8 cellular contexts compared by ENCODE assay signal in genomic region chr19:13732337-13732736, GRCh38. TPM values are rescaled to one million over a fixed set of nuclear protein-coding genes. Genes with fewer than 3 reads are reported as not detected.
DNase-seq lines count a peak whose midpoint lies in the region; ATAC-seq and TF ChIP-seq lines count a peak whose summit lies in the region.

No MANE protein-coding gene starts in this region.

- H3K36me3 Mint-ChIP-seq in activated T-helper 17 cell treated with anti-CD3 and anti-CD28 coated beads, Interleukin-2, amount 50 U/mL, for 72 hours (ENCODE audit: low read depth): peaks cover 6% of the 10 kb centered on the region

- no peak for TF ChIP-seq POLR2A in suprapubic skin (IDR thresholded peaks at IDR 0.05)

- H3K27me3 ChIP-seq in cardiac muscle cell: no peaks in the 10 kb centered on the region
- no peaks in the 10 kb centered on the region for H3K27me3 ChIP-seq in iPS-20b (ENCODE audit: insufficient read depth, low read length)
- H3K27me3 ChIP-seq in suprapubic skin: no peaks in the 10 kb centered on the region

- ATAC-seq in left ventricle myocardium superior (no peak), HG03159 (IDR thresholded peaks at IDR 0.05; ENCODE audit: unreplicated experiment) (no peak), HG02642 (IDR thresholded peaks at IDR 0.05; ENCODE audit: poor library complexity, unreplicated experiment) (no peak)
- no peak for ATAC-seq in activated T-helper 17 cell treated with anti-CD3 and anti-CD28 coated beads, Interleukin-2, amount 50 U/mL, for 72 hours (replicated peaks)

- 90% methylated on average over 8 of the region's 8 CpGs for WGBS in suprapubic skin

- no peaks in the 10 kb centered on the region for H3K9me3 ChIP-seq in cardiac muscle cell (ENCODE audit: low read depth)
- H3K9me3 ChIP-seq in iPS-20b (ENCODE audit: insufficient read depth, low read depth, low read length): no peaks in the 10 kb centered on the region
- H3K9me3 ChIP-seq in suprapubic skin: no peaks in the 10 kb centered on the region

- H3K4me1 ChIP-seq in cardiac muscle cell (ENCODE audit: low read depth): no peaks in the 10 kb centered on the region
- peaks cover 5% of the 10 kb centered on the region; the same call in 1 of the 2 replicates for H3K4me1 ChIP-seq in iPS-20b (ENCODE audit: insufficient read depth, low read length)
- H3K4me1 ChIP-seq in suprapubic skin: peaks cover 24% of the 10 kb centered on the region

- intact Hi-C loops in left ventricle myocardium superior (cut with micrococcal nuclease): no loop called here

- no peaks in the 10 kb centered on the region for H3K9me3 Mint-ChIP-seq in activated T-helper 17 cell treated with anti-CD3 and anti-CD28 coated beads, Interleukin-2, amount 50 U/mL, for 72 hours

- H3K4me3 Mint-ChIP-seq in activated T-helper 17 cell treated with anti-CD3 and anti-CD28 coated beads, Interleukin-2, amount 50 U/mL, for 72 hours: peak overlapping the region; percentile 88

- peaks cover 4% of the 10 kb centered on the region for H3K4me1 Mint-ChIP-seq in activated T-helper 17 cell treated with anti-CD3 and anti-CD28 coated beads, Interleukin-2, amount 50 U/mL, for 72 hours

- peak overlapping the region; percentile 93; the same call in 1 of the 2 replicates for H3K9ac ChIP-seq in iPS-20b (ENCODE audit: low read depth, low read length)

- TF ChIP-seq CTCF in cardiac muscle cell (IDR thresholded peaks at IDR 0.05; ENCODE audit: low read depth, low read length): no peak
- no peak for TF ChIP-seq CTCF in suprapubic skin (IDR thresholded peaks at IDR 0.05)

- DNase-seq in cardiac muscle cell (ENCODE audit: low read depth in 1 of 2, low spot score in 1 of 2) (no peak), left ventricle myocardium superior (no peak), suprapubic skin (ENCODE audit: low spot score in 2 of 2) (no peak), NCI-H1048 (lab: John Stamatoyannopoulos, UW) (no peak)

- no peak for TF ChIP-seq EP300 in suprapubic skin (IDR thresholded peaks at IDR 0.05)

- peak overlapping the region; percentile 95 for H3K27ac Mint-ChIP-seq in activated T-helper 17 cell treated with anti-CD3 and anti-CD28 coated beads, Interleukin-2, amount 50 U/mL, for 72 hours

- H3K36me3 ChIP-seq in cardiac muscle cell (no peaks in the 10 kb centered on the region), iPS-20b (ENCODE audit: insufficient read depth, low read depth, low read length) (no peaks in the 10 kb centered on the region), suprapubic skin (no peaks in the 10 kb centered on the region)

- H3K27ac ChIP-seq in cardiac muscle cell (no peak overlapping the region), iPS-20b (ENCODE audit: low read length) (no peak overlapping the region), suprapubic skin (no peak overlapping the region)

- no peaks in the 10 kb centered on the region for H3K27me3 Mint-ChIP-seq in activated T-helper 17 cell treated with anti-CD3 and anti-CD28 coated beads, Interleukin-2, amount 50 U/mL, for 72 hours

- H3K4me3 ChIP-seq in cardiac muscle cell (peak overlapping the region; percentile 51), iPS-20b (ENCODE audit: low read length) (peak overlapping the region; percentile 85), suprapubic skin (peak overlapping the region; percentile 63)

RNA-seq across cellular contexts. Expression of gene MRI1, which starts 32.0 kb away (rescaled TPM):
- total RNA-seq in cardiac muscle cell (79.8 and 92.4 TPM in 2 replicates), left ventricle myocardium superior (13.7 TPM), suprapubic skin (100 to 1,000 TPM in 1 of 4 donors, 10 to 100 TPM in 3; 51.5 to 122 (median 69.6) TPM)
- 24.8 and 25.8 TPM in 2 replicates for polyA plus RNA-seq in cardiac muscle cell
- 10 to 100 TPM; 45.3 to 53.7 TPM for total RNA-seq in activated T-helper 17 cell treated with anti-CD3 and anti-CD28 coated beads, Interleukin-2, amount 50 U/mL, for 72 hours

RNA-seq across cellular contexts. Expression of gene C19orf53, which starts 41.9 kb away (rescaled TPM):
- total RNA-seq in cardiac muscle cell: 276 and 280 TPM in 2 replicates
- 242 and 245 TPM in 2 replicates for polyA plus RNA-seq in cardiac muscle cell
- total RNA-seq in left ventricle myocardium superior: 91.1 TPM
- 100 to 1,000 TPM in 1 of 2 donors, 10 to 100 TPM in 1; 76.7 to 127 TPM for total RNA-seq in activated T-helper 17 cell treated with anti-CD3 and anti-CD28 coated beads, Interleukin-2, amount 50 U/mL, for 72 hours
- total RNA-seq in suprapubic skin: 100 to 1,000 TPM in 3 of 4 donors, 10 to 100 TPM in 1; 84.2 to 150 (median 124) TPM
